ENCODE assay signal across 15 cellular contexts in the genomic region with DNA sequence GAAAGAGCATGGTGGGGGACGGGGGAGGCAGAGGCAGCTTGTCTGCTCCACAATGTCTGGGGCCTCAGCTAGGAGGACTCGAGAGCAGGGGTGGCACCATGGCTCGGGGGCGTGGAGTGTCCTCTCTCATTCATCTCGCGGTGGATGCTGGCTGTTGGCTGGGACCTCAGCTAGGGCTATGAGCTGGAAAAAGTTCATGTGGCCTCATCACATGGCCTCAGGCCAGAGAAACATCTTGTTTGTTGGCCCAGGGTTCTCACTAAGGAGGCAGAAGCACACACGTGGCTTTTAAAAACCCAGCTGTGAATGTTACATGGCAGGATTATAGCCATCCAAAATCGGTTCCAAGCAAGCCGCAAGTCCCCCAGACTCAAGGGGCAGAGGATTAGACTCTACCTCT. TPM values are rescaled to one million over a fixed set of nuclear protein-coding genes. Genes with fewer than 3 reads are reported as not detected.
DNase-seq lines count a peak whose midpoint lies in the region; ATAC-seq and TF ChIP-seq lines count a peak whose summit lies in the region.
"Had no signal": no experiment of that assay in that cellular context is flagged by ENCODE, and none has a peak within 500 bp of the region (broad histone marks: within the 10 kb centered on the region; RNA-seq: fewer than 3 reads in every experiment).

No MANE protein-coding gene starts in this region.

- H3K27ac Mint-ChIP-seq in GM23338, result peak overlapping the region; percentile 83
- H3K27ac Mint-ChIP-seq: activated naive CD8-positive, alpha-beta T cell had no signal

- H3K9me3 ChIP-seq in adrenal gland (replicated peaks in 1 of 3) (no peaks in the 10 kb centered on the region), left lung (no peaks in the 10 kb centered on the region), Karpas-422 (ENCODE audit: low read length) (no peaks in the 10 kb centered on the region)
- H3K9me3 ChIP-seq: thoracic aorta had no signal

- H3K36me3 ChIP-seq in GM23338 (ENCODE audit: insufficient read depth), result peaks cover 20% of the 10 kb centered on the region
- H3K36me3 ChIP-seq in adrenal gland (replicated peaks in 1 of 2), result peaks cover 0 to 24% of the 10 kb centered on the region in 2 donors
- H3K36me3 ChIP-seq in left lung, result peaks cover 0 to 29% of the 10 kb centered on the region in 2 donors
- H3K36me3 ChIP-seq in Karpas-422 (ENCODE audit: insufficient read depth, low read length), result no peaks in the 10 kb centered on the region; the same call in 1 of the 2 replicates

- H3K4me3 ChIP-seq in GM23338 (no peak overlapping the region), adrenal gland (no peak overlapping the region), left lung (no peak overlapping the region), Karpas-422 (ENCODE audit: low read length) (no peak overlapping the region)
- H3K4me3 ChIP-seq: thoracic aorta had no signal

- 49 to 60% (median 58%) methylated on average over 9 of the region's 9 CpGs for WGBS in adrenal gland, 4 donors

- peaks cover 5% of the 10 kb centered on the region; the same call in 2 of the 3 replicates for H3K4me1 Mint-ChIP-seq in GM23338

- DNase-seq in GM23338 (ENCODE audit: low spot score) (no peak), adrenal gland (peak in 6 of 7 donors; percentile 35 to 71 (median 44)), left cardiac atrium (peak; percentile 42), sciatic nerve (ENCODE audit: low spot score) (peak; percentile 67), left lung (no peak), T-helper 9 cell (no peak), Karpas-422 (no peak), DMS153 (lab: John Stamatoyannopoulos, UW) (no peak)
- DNase-seq: cortex of kidney, H7, hippocampal formation, mesendoderm, NCI-H187 treated with DMSO at 0.1 percent for 48 hours had no signal

- intact Hi-C loops in adrenal gland (cut with DNase I) (loop anchor here in 1 of 2 donors (5.0 kb wide), 1 partner anchor 47 kb away; no protein-coding TSS in a partner anchor), left cardiac atrium (cut with DNase I) (no loop called here), sciatic nerve (cut with DNase I) (no loop called here), left lung (cut with DNase I) (loop anchor here in 1 of 2 donors (5.0 kb wide), 1 partner anchor 47 kb away; no protein-coding TSS in a partner anchor)

- no peak overlapping the region for H3K4me3 Mint-ChIP-seq in GM23338
- H3K4me3 Mint-ChIP-seq: activated naive CD8-positive, alpha-beta T cell had no signal

- H3K9ac ChIP-seq in Karpas-422 (ENCODE audit: low read length), result no peak overlapping the region

- ATAC-seq in GM23338 (no peak), left cardiac atrium (peak; percentile 21 to 31), sciatic nerve (peak; percentile 66), left lung (no peak)

- peaks cover 7% of the 10 kb centered on the region for H3K27me3 Mint-ChIP-seq in GM23338 (ENCODE audit: insufficient read depth, low read depth, poor library complexity)
- H3K27me3 Mint-ChIP-seq: activated naive CD8-positive, alpha-beta T cell had no signal

- no peaks in the 10 kb centered on the region for H3K9me2 ChIP-seq in GM23338 (ENCODE audit: insufficient read depth)
- H3K9me2 ChIP-seq in Karpas-422 (replicated peaks; ENCODE audit: insufficient read depth, low read length), result no peaks in the 10 kb centered on the region

- H3K4me2 ChIP-seq in GM23338 (no peak overlapping the region), Karpas-422 (ENCODE audit: low read depth, low read length, poor library complexity, severe bottlenecking) (no peak overlapping the region)

- H3K27ac ChIP-seq in GM23338 (ENCODE audit: low read depth), result peak overlapping the region; percentile 27; the same call in 1 of the 2 replicates
- no peak overlapping the region for H3K27ac ChIP-seq in adrenal gland
- H3K27ac ChIP-seq in left lung, result no peak overlapping the region
- H3K27ac ChIP-seq in Karpas-422 (ENCODE audit: low read length), result no peak overlapping the region
- H3K27ac ChIP-seq: thoracic aorta had no signal

- H4K20me1 ChIP-seq in GM23338 (replicated peaks; ENCODE audit: insufficient read depth) (no peaks in the 10 kb centered on the region), Karpas-422 (ENCODE audit: insufficient read depth, low read depth, low read length) (no peaks in the 10 kb centered on the region)

- TF ChIP-seq CTCF in GM23338 (conservative IDR thresholded peaks at IDR 0.05; ENCODE audit: low read depth in 2 of 2), result no peak
- no peak for TF ChIP-seq CTCF in adrenal gland (IDR thresholded peaks at IDR 0.05)
- TF ChIP-seq CTCF in left lung (IDR thresholded peaks at IDR 0.05), result no peak

- H2AFZ ChIP-seq in GM23338 (no peak overlapping the region), Karpas-422 (ENCODE audit: low read length) (no peak overlapping the region)

- peaks cover 32% of the 10 kb centered on the region for H3K36me3 Mint-ChIP-seq in GM23338 (ENCODE audit: low read depth)

- H3K79me2 ChIP-seq in GM23338 (replicated peaks; ENCODE audit: insufficient read depth) (no peaks in the 10 kb centered on the region), Karpas-422 (ENCODE audit: low read length) (no peaks in the 10 kb centered on the region)

- no peaks in the 10 kb centered on the region for H3K27me3 ChIP-seq in GM23338 (ENCODE audit: insufficient read depth)
- H3K27me3 ChIP-seq in adrenal gland, result no peaks in the 10 kb centered on the region
- H3K27me3 ChIP-seq in left lung, result no peaks in the 10 kb centered on the region
- H3K27me3 ChIP-seq in Karpas-422 (ENCODE audit: low read length), result no peaks in the 10 kb centered on the region; the same call in 1 of the 2 replicates

- H3F3A ChIP-seq in GM23338 (replicated peaks; ENCODE audit: low read depth), result 0 out of 2 replicates have a peak, but pooled peaks cover 14% of the 10 kb centered on the region

- H3K4me1 ChIP-seq in GM23338 (ENCODE audit: insufficient read depth) (no peaks in the 10 kb centered on the region), adrenal gland (replicated peaks in 1 of 2) (peaks cover 0 to 6% of the 10 kb centered on the region in 2 donors), left lung (no peaks in the 10 kb centered on the region), Karpas-422 (ENCODE audit: low read length) (no peaks in the 10 kb centered on the region)

- H3K9me3 Mint-ChIP-seq in GM23338, result no peaks in the 10 kb centered on the region

- TF ChIP-seq POLR2A in adrenal gland (IDR thresholded peaks at IDR 0.05), result no peak

TF ChIP-seq in GM23338, 12 proteins besides CTCF, POLR2A, EP300 and RAD21 (continues in another document):
- TF ChIP-seq ZNF331 (CRISPR knock-in tag; IDR thresholded peaks at IDR 0.05; ENCODE audit: low read depth) (no peak), EZH2 (IDR thresholded peaks at IDR 0.05; ENCODE audit: low read depth, unreplicated experiment) (no peak), CREB1 (CRISPR knock-in tag; IDR thresholded peaks at IDR 0.05; ENCODE audit: low read depth) (no peak), JUNB (IDR thresholded peaks at IDR 0.05; ENCODE audit: unreplicated experiment) (no peak), STAT1 (IDR thresholded peaks at IDR 0.05; ENCODE audit: unreplicated experiment) (no peak)

RNA-seq across cellular contexts. Expression of gene CENPS, which starts 6.2 kb away (rescaled TPM):
- 4.7 and 8.6 TPM in 2 replicates for total RNA-seq in GM23338 (2014; rRNA removed; shearing (Covaris generic))
- 22.6 and 31.3 TPM in 2 replicates for polyA plus RNA-seq in GM23338 (2016; fragmentation: Nextera tagmentation; extraction: Ambion mirVana)
- 10 to 100 TPM in 7 of 8 donors, 1 to 10 TPM in 1; 10.0 to 32.9 (median 16.0) TPM for total RNA-seq in adrenal gland
- polyA plus RNA-seq in adrenal gland, result 10 to 100 TPM; 19.6 to 25.4 (median 24.5) TPM
- total RNA-seq in left cardiac atrium, result 1 to 10 TPM; 4.1 to 5.0 TPM
- total RNA-seq in sciatic nerve, result 12.2 TPM
- 10 to 100 TPM; 13.5 to 17.6 TPM for total RNA-seq in left lung
- 10.6 and 19.8 TPM in 2 replicates for total RNA-seq in Karpas-422 (2014; rRNA removed; shearing (Covaris generic); ENCODE audit: low replicate concordance)

RNA-seq across cellular contexts. Expression of gene PGD, which starts 25.2 kb away (rescaled TPM):
- total RNA-seq in GM23338 (2014; rRNA removed; shearing (Covaris generic)), result 274 and 305 TPM in 2 replicates
- polyA plus RNA-seq in GM23338 (2016; fragmentation: Nextera tagmentation; extraction: Ambion mirVana) (158 and 174 TPM in 2 replicates), adrenal gland (100 to 1,000 TPM in 1 of 3 donors, 10 to 100 TPM in 2; 32.2 to 170 (median 41.4) TPM)
- total RNA-seq in adrenal gland (100 to 1,000 TPM in 2 of 8 donors, 10 to 100 TPM in 6; 68.5 to 162 (median 84.6) TPM), left cardiac atrium (10 to 100 TPM; 58.8 to 65.5 TPM), sciatic nerve (70.4 TPM), left lung (100 to 1,000 TPM; 130 to 277 TPM)
- total RNA-seq in Karpas-422 (2014; rRNA removed; shearing (Covaris generic); ENCODE audit: low replicate concordance), result 65.3 and 78.8 TPM in 2 replicates

RNA-seq across cellular contexts. Expression of gene CORT, which starts 25.8 kb away (rescaled TPM):
- total RNA-seq in GM23338 (2014; rRNA removed; shearing (Covaris generic)), result 0.16 TPM in 1 of 2 replicates, not detected in the other
- polyA plus RNA-seq in GM23338 (2016; fragmentation: Nextera tagmentation; extraction: Ambion mirVana) (0.99 and 1.4 TPM in 2 replicates), adrenal gland (1 to 10 TPM in 1 of 3 donors, under 1 TPM in 1, not detected in 1; 0.67 to 1.4 TPM)
- total RNA-seq in adrenal gland (under 1 TPM in 3 of 8 donors, not detected in 5; 0.44 to 0.53 (median 0.46) TPM), left cardiac atrium (not detected), sciatic nerve (0.62 TPM), left lung (under 1 TPM; 0.37 to 0.44 TPM)
- total RNA-seq in Karpas-422 (2014; rRNA removed; shearing (Covaris generic); ENCODE audit: low replicate concordance), result 0.34 and 3.5 TPM in 2 replicates
- total RNA-seq: thoracic aorta had no signal

RNA-seq across cellular contexts. Expression of gene DFFA, which starts 48.3 kb away (rescaled TPM):
- 77.4 and 82.0 TPM in 2 replicates for total RNA-seq in GM23338 (2014; rRNA removed; shearing (Covaris generic))
- polyA plus RNA-seq in GM23338 (2016; fragmentation: Nextera tagmentation; extraction: Ambion mirVana), result 61.4 and 65.2 TPM in 2 replicates
- total RNA-seq in adrenal gland, result 10 to 100 TPM; 22.5 to 42.1 (median 35.6) TPM
- polyA plus RNA-seq in adrenal gland, result 10 to 100 TPM; 13.0 to 35.2 (median 13.0) TPM
- 10 to 100 TPM; 26.1 to 28.3 TPM for total RNA-seq in left cardiac atrium
- 31.1 TPM for total RNA-seq in sciatic nerve
- total RNA-seq in left lung, result 10 to 100 TPM; 37.6 to 38.5 TPM
- 42.9 and 61.9 TPM in 2 replicates for total RNA-seq in Karpas-422 (2014; rRNA removed; shearing (Covaris generic); ENCODE audit: low replicate concordance)

RNA-seq across cellular contexts. Expression of gene PEX14, which starts 50.7 kb away (rescaled TPM):
- total RNA-seq in GM23338 (2014; rRNA removed; shearing (Covaris generic)), result 14.0 and 19.6 TPM in 2 replicates
- polyA plus RNA-seq in GM23338 (2016; fragmentation: Nextera tagmentation; extraction: Ambion mirVana) (16.4 and 17.6 TPM in 2 replicates), adrenal gland (10 to 100 TPM; 15.7 to 19.5 (median 19.5) TPM)
- total RNA-seq in adrenal gland (10 to 100 TPM in 6 of 8 donors, 1 to 10 TPM in 2; 9.7 to 23.9 (median 18.1) TPM), left cardiac atrium (10 to 100 TPM; 17.6 to 24.7 TPM), sciatic nerve (17.9 TPM), left lung (10 to 100 TPM; 18.9 to 20.8 TPM)
- 9.1 and 11.0 TPM in 2 replicates for total RNA-seq in Karpas-422 (2014; rRNA removed; shearing (Covaris generic); ENCODE audit: low replicate concordance)

Comparison
In these comparisons a context has a peak if more than half of its experiments do, and no peak if none do; other contexts are left out.
1. ATAC-seq: peak in left cardiac atrium (2 of 2) and sciatic nerve (single experiment); none in GM23338 (single experiment) and left lung (single experiment).
2. DNase-seq: peak in adrenal gland (6 of 7), left cardiac atrium (single experiment) and sciatic nerve (single experiment); none in GM23338 (single experiment), left lung (0 of 2), T-helper 9 cell (single experiment), Karpas-422 (single experiment) and DMS153 (single experiment).